19 cellular contexts compared by ENCODE assay signal in genomic region chr3:43612439-43612838, GRCh38. TPM values are rescaled to one million over a fixed set of nuclear protein-coding genes. Genes with fewer than 3 reads are reported as not detected.
DNase-seq lines count a peak whose midpoint lies in the region; ATAC-seq, FAIRE-seq and TF ChIP-seq lines count a peak whose summit lies in the region.
"Had no signal": no experiment of that assay in that cellular context is flagged by ENCODE, and none has a peak within 500 bp of the region (broad histone marks: within the 10 kb centered on the region; RNA-seq: fewer than 3 reads in every experiment).

No MANE protein-coding gene starts in this region.

- H3K36me3 Mint-ChIP-seq in activated CD4-positive, alpha-beta T cell treated with anti-CD3 and anti-CD28 coated beads, Interleukin-2, amount 10 ng/mL, durations not matched to agents 24 days and 14 days (ENCODE audit: low read depth): no peaks in the 10 kb centered on the region

- H3K9me3 Mint-ChIP-seq in activated CD4-positive, alpha-beta T cell treated with anti-CD3 and anti-CD28 coated beads, Interleukin-2, amount 10 ng/mL, durations not matched to agents 24 days and 14 days: no peaks in the 10 kb centered on the region
- H3K9me3 Mint-ChIP-seq: CD14-positive monocyte; CD8-positive, alpha-beta memory T cell; HFFc6 had no signal

- no peaks in the 10 kb centered on the region for H3K9me3 ChIP-seq in mucosa of descending colon
- H3K9me3 ChIP-seq in small intestine (ENCODE audit: control insufficient read depth, low read depth): no peaks in the 10 kb centered on the region
- H3K9me3 ChIP-seq: Caco-2 had no signal

- no peak overlapping the region for H3K4me3 ChIP-seq in mucosa of descending colon
- H3K4me3 ChIP-seq in small intestine (ENCODE audit: low read depth in 1 of 2, low read length in 2 of 2): no peak overlapping the region
- no peak overlapping the region for H3K4me3 ChIP-seq in H7 (ENCODE audit: insufficient read depth, low read depth, low read length)

- no peak overlapping the region for H3K27ac Mint-ChIP-seq in activated CD4-positive, alpha-beta T cell treated with anti-CD3 and anti-CD28 coated beads, Interleukin-2, amount 10 ng/mL, durations not matched to agents 24 days and 14 days
- H3K27ac Mint-ChIP-seq: CD14-positive monocyte; CD8-positive, alpha-beta memory T cell; HFFc6 had no signal

- peaks cover 8% of the 10 kb centered on the region for H3K27me3 Mint-ChIP-seq in activated CD4-positive, alpha-beta T cell treated with anti-CD3 and anti-CD28 coated beads, Interleukin-2, amount 10 ng/mL, durations not matched to agents 24 days and 14 days
- H3K27me3 Mint-ChIP-seq: CD8-positive, alpha-beta memory T cell had no signal

- peaks cover 18% of the 10 kb centered on the region for H3K4me1 ChIP-seq in mucosa of descending colon (ENCODE audit: low read depth)
- peaks cover 4 to 6% of the 10 kb centered on the region in 2 donors for H3K4me1 ChIP-seq in small intestine (ENCODE audit: control insufficient read depth in 2 of 2, insufficient read depth in 1 of 2, low read depth in 1 of 2, low read length in 1 of 2)
- H3K4me1 ChIP-seq: Caco-2 had no signal

- DNase-seq in activated CD4-positive, alpha-beta T cell treated with anti-CD3 and anti-CD28 coated beads, Interleukin-2, amount 10 ng/mL, durations not matched to agents 24 days and 14 days: peak; percentile 25
- DNase-seq in activated CD4-positive, alpha-beta T cell treated with anti-CD3 and anti-CD28 coated beads for 1 hour: no peak
- DNase-seq in mucosa of descending colon: peak in 1 of 3 donors; percentile 32
- peak; percentile 95 for DNase-seq in small intestine
- no peak for DNase-seq in iPS-NIHi11 (ENCODE audit: low spot score)
- DNase-seq in H7: no peak
- no peak for DNase-seq in GDM1 (lab: John Stamatoyannopoulos, UW)
- DNase-seq: Caco-2; CD8-positive, alpha-beta memory T cell; DND-41; GF-D8; GOT3; HCEC 1CT; HFFc6 had no signal

- no peaks in the 10 kb centered on the region for H3K36me3 ChIP-seq in mucosa of descending colon (ENCODE audit: low read depth)
- peaks cover 0 to 2% of the 10 kb centered on the region in 2 donors for H3K36me3 ChIP-seq in small intestine (ENCODE audit: control insufficient read depth in 2 of 2, insufficient read depth in 2 of 2, low read length in 2 of 2)
- H3K36me3 ChIP-seq in H7 (replicated peaks; ENCODE audit: control insufficient read depth, insufficient read depth, low read length): no peaks in the 10 kb centered on the region

- H3K4me3 Mint-ChIP-seq in activated CD4-positive, alpha-beta T cell treated with anti-CD3 and anti-CD28 coated beads, Interleukin-2, amount 10 ng/mL, durations not matched to agents 24 days and 14 days: no peak overlapping the region
- H3K4me3 Mint-ChIP-seq: CD14-positive monocyte; CD8-positive, alpha-beta memory T cell; HFFc6 had no signal

- ATAC-seq in mucosa of descending colon: peak; percentile 96
- ATAC-seq: HepG2 had no signal

- H3K4me1 Mint-ChIP-seq in activated CD4-positive, alpha-beta T cell treated with anti-CD3 and anti-CD28 coated beads, Interleukin-2, amount 10 ng/mL, durations not matched to agents 24 days and 14 days: no peaks in the 10 kb centered on the region

- intact Hi-C loops in activated CD4-positive, alpha-beta T cell treated with anti-CD3 and anti-CD28 coated beads, Interleukin-2, amount 10 ng/mL, durations not matched to agents 24 days and 14 days (cut with micrococcal nuclease): no loop called here
- intact Hi-C loops in mucosa of descending colon (cut with DNase I, micrococcal nuclease): no loop called here

- H3K27me3 ChIP-seq in small intestine (ENCODE audit: control insufficient read depth in 2 of 2, insufficient read depth in 2 of 2, low read length in 2 of 2): no peaks in the 10 kb centered on the region
- no peaks in the 10 kb centered on the region for H3K27me3 ChIP-seq in H7 (ENCODE audit: control insufficient read depth, insufficient read depth, low read length)

- FAIRE-seq in small intestine (lab: Jason Lieb, UNC): peak; percentile 19
- FAIRE-seq: GM18507, HepG2, HTR-8/SVneo had no signal

- H3K27ac ChIP-seq in small intestine (ENCODE audit: low read depth in 1 of 2, low read length in 1 of 2): peak overlapping the region; percentile 42 to 74
- H3K27ac ChIP-seq: 22Rv1 had no signal

- TF ChIP-seq CTCF in mucosa of descending colon (IDR thresholded peaks at IDR 0.05): no peak

RNA-seq across cellular contexts. Expression of gene ANO10, which starts 9.4 kb away (rescaled TPM):
- total RNA-seq in activated CD4-positive, alpha-beta T cell treated with anti-CD3 and anti-CD28 coated beads, Interleukin-2, amount 10 ng/mL, durations not matched to agents 24 days and 14 days: 3.5 and 6.0 TPM in 2 replicates
- total RNA-seq in mucosa of descending colon: 10 to 100 TPM; 46.6 to 100.0 (median 64.1) TPM
- polyA plus RNA-seq in small intestine: 10 to 100 TPM; 29.7 to 45.6 (median 30.4) TPM
- 23.4 and 24.7 TPM in 2 replicates for total RNA-seq in H7 (2014; rRNA removed; shearing (Covaris generic))

Comparison
In these comparisons a context has a peak if more than half of its experiments do, and no peak if none do; other contexts are left out.
1. DNase-seq: peak in activated CD4-positive, alpha-beta T cell treated with anti-CD3 and anti-CD28 coated beads, Interleukin-2, amount 10 ng/mL, durations not matched to agents 24 days and 14 days (single experiment) and small intestine (single experiment); none in activated CD4-positive, alpha-beta T cell treated with anti-CD3 and anti-CD28 coated beads for 1 hour (single experiment), iPS-NIHi11 (single experiment), H7 (single experiment) and GDM1 (single experiment).